Comparison of ENCODE assay signal across 18 cellular contexts in the genomic region with DNA sequence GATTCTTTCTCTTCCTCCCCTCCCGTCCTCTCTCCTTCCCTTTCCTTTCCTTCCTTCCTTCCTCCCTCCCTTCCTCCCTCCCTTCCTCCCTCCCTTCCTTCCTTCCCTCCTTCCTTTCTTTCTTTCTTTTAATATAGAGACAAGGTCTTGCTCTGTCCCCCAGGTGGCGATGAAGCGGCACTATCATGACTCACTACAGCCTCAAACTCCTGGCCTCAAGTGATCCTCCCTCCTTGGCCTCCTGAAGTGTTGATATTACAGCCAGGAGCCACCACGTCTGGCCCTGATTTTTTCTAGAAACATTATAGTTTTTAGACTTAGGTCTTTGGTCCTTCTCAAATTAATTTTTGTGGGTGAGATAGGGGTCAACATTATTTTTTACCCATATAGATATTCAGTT. TPM values are rescaled to one million over a fixed set of nuclear protein-coding genes. Genes with fewer than 3 reads are reported as not detected.
DNase-seq lines count a peak whose midpoint lies in the region; ATAC-seq, FAIRE-seq and TF ChIP-seq lines count a peak whose summit lies in the region.
"Had no signal": no experiment of that assay in that cellular context is flagged by ENCODE, and none has a peak within 500 bp of the region (broad histone marks: within the 10 kb centered on the region; RNA-seq: fewer than 3 reads in every experiment).

No MANE protein-coding gene starts in this region.

- TF ChIP-seq RAD21 in HepG2 (CRISPR knock-in tag; IDR thresholded peaks at IDR 0.05): no peak

- no peak for FAIRE-seq in HepG2 (lab: Jason Lieb, UNC)
- FAIRE-seq in GM12892 (lab: Jason Lieb, UNC): no peak

- BruUV-seq in HepG2 (replicated peaks; lab: Mats Ljungman, UMichigan): no TSS peak

- H3K27ac ChIP-seq in HepG2 (ENCODE audit: extremely low read length, insufficient read depth, low read length) (no peak overlapping the region), right lobe of liver (no peak overlapping the region), neural progenitor cell (no peak overlapping the region), ovary (no peak overlapping the region)
- H3K27ac ChIP-seq: BLaER1, brain microvascular endothelial cell, tibial artery had no signal

- H3K4me1 Mint-ChIP-seq in WTC11 (peaks cover 16% of the 10 kb centered on the region), neural progenitor cell (peaks cover 9% of the 10 kb centered on the region)

- ATAC-seq in HepG2: no peak
- no peak for ATAC-seq in right lobe of liver
- no peak for ATAC-seq in WTC11
- ATAC-seq in HG02678 (IDR thresholded peaks at IDR 0.05; ENCODE audit: unreplicated experiment): no peak

- no peaks in the 10 kb centered on the region for H3K9me3 ChIP-seq in HepG2 (ENCODE audit: low read length)
- H3K9me3 ChIP-seq in right lobe of liver: no peaks in the 10 kb centered on the region
- no peaks in the 10 kb centered on the region for H3K9me3 ChIP-seq in neural progenitor cell (ENCODE audit: low read depth)
- no peaks in the 10 kb centered on the region for H3K9me3 ChIP-seq in ovary
- H3K9me3 ChIP-seq: BLaER1, tibial artery had no signal

- H2AFZ ChIP-seq in HepG2 (ENCODE audit: low read length) (no peak overlapping the region), neural progenitor cell (replicated peaks) (no peak overlapping the region)

- H3K4me3 ChIP-seq in HepG2 (replicated peaks in 1 of 3; ENCODE audit: insufficient read depth in 1 of 3, low read depth in 2 of 3, low read length in 3 of 3) (no peak overlapping the region), right lobe of liver (no peak overlapping the region), neural progenitor cell (no peak overlapping the region), ovary (no peak overlapping the region)
- H3K4me3 ChIP-seq: BLaER1, tibial artery had no signal

- H3F3A ChIP-seq in neural progenitor cell (ENCODE audit: low read depth): no peaks in the 10 kb centered on the region

- no peaks in the 10 kb centered on the region for H4K20me1 ChIP-seq in HepG2 (ENCODE audit: insufficient read depth, low read length)
- no peaks in the 10 kb centered on the region for H4K20me1 ChIP-seq in neural progenitor cell (ENCODE audit: low read depth)
- H4K20me1 ChIP-seq: BLaER1 had no signal

- no peak overlapping the region for H3K4me3 Mint-ChIP-seq in WTC11
- no peak overlapping the region for H3K4me3 Mint-ChIP-seq in neural progenitor cell

- CTCF ChIA-PET in HepG2 (lab: Yijun Ruan, JAX; ENCODE audit: low intra/inter-chr PET ratio, low total read pairs): no interaction called here
- CTCF ChIA-PET in WTC11 (lab: Charles Lee): no interaction called here

- H3K79me2 ChIP-seq in HepG2 (ENCODE audit: insufficient read depth, low read length) (no peaks in the 10 kb centered on the region), neural progenitor cell (ENCODE audit: low read depth) (no peaks in the 10 kb centered on the region)

- intact Hi-C loops in HepG2 (cut with micrococcal nuclease; ENCODE audit: unreplicated experiment): no loop called here
- intact Hi-C loops in right lobe of liver (cut with DNase I): no loop called here
- intact Hi-C loops in ovary (cut with DNase I): no loop called here

- H3K9ac ChIP-seq in HepG2 (ENCODE audit: insufficient read depth, low read depth, low read length) (no peak overlapping the region), neural progenitor cell (no peak overlapping the region)
- H3K9ac ChIP-seq: BLaER1 had no signal

- DNase-seq in HepG2 (ENCODE audit: low spot score) (no peak), right lobe of liver (no peak), KBM-7 (peak; percentile 26), WTC11 (ENCODE audit: low spot score) (peak; percentile 33), neural progenitor cell (ENCODE audit: low spot score) (no peak), ovary (no peak), GM12892 (ENCODE audit: insufficient read length) (no peak)
- DNase-seq: activated effector memory CD4-positive, alpha-beta T cell treated with Interleukin-2 at 50 U/mL for 16 hours; brain microvascular endothelial cell; NCI-H1417 treated with DMSO at 0.1 percent for 48 hours; NCI-H446 treated with DMSO at 0.1 percent for 48 hours; stimulated activated CD8-positive, alpha-beta memory T cell treated with anti-CD3 and anti-CD28 coated beads, Interleukin-4, amount 100 ng/mL, for 48 hours; tibial artery had no signal

- H3K36me3 Mint-ChIP-seq in WTC11 (no peaks in the 10 kb centered on the region), neural progenitor cell (no peaks in the 10 kb centered on the region)

- H3K36me3 ChIP-seq in HepG2 (replicated peaks in 1 of 2; ENCODE audit: control insufficient read depth in 1 of 2, insufficient read depth in 2 of 2, low read length in 2 of 2): no peaks in the 10 kb centered on the region
- H3K36me3 ChIP-seq in right lobe of liver: no peaks in the 10 kb centered on the region
- H3K36me3 ChIP-seq in neural progenitor cell: no peaks in the 10 kb centered on the region
- H3K36me3 ChIP-seq in ovary: no peaks in the 10 kb centered on the region
- H3K36me3 ChIP-seq: BLaER1, brain microvascular endothelial cell, tibial artery had no signal

- no peak for TF ChIP-seq EP300 in HepG2 (IDR thresholded peaks at IDR 0.05; ENCODE audit: low read depth in 2 of 2, low read length in 2 of 2)
- no peak for TF ChIP-seq EP300 in HepG2 (CRISPR knock-in tag; IDR thresholded peaks at IDR 0.05; ENCODE audit: borderline replicate concordance)
- TF ChIP-seq EP300 in ovary (IDR thresholded peaks at IDR 0.05): no peak

- H3K27me3 Mint-ChIP-seq in WTC11 (ENCODE audit: low read depth) (no peaks in the 10 kb centered on the region; the same call in 1 of the 2 replicates), neural progenitor cell (ENCODE audit: insufficient read depth, low read depth) (peaks cover 3% of the 10 kb centered on the region)

- H3K4me2 ChIP-seq in HepG2 (ENCODE audit: low read depth, low read length): no peak overlapping the region
- H3K4me2 ChIP-seq in neural progenitor cell: no peak overlapping the region
- H3K4me2 ChIP-seq: BLaER1 had no signal

- TF ChIP-seq CTCF in HepG2 (CRISPR knock-in tag; IDR thresholded peaks at IDR 0.05): no peak
- no peak for TF ChIP-seq CTCF in right lobe of liver (IDR thresholded peaks at IDR 0.05)
- peak; percentile 14; the same call in 1 of the 2 replicates for TF ChIP-seq CTCF in WTC11 (IDR thresholded peaks at IDR 0.05)
- TF ChIP-seq CTCF in neural progenitor cell (IDR thresholded peaks at IDR 0.05): peak; percentile 25
- no peak for TF ChIP-seq CTCF in ovary (IDR thresholded peaks at IDR 0.05)

- in situ Hi-C loops in HepG2 (cut with HindIII; ENCODE audit: extremely low pct_ligation_motif_present, low pct_unique_long_range_greater_than_20kb): no loop called here
- in situ Hi-C loops in KBM-7 (cut with MboI; ENCODE audit: low pct_unique_long_range_greater_than_20kb, low sequenced_read_pairs): no loop called here

- POLR2A ChIA-PET in HepG2 (lab: Yijun Ruan, JAX) (no interaction called here), WTC11 (lab: Charles Lee) (no interaction called here)

- H3K27me3 ChIP-seq in HepG2 (ENCODE audit: control insufficient read depth in 1 of 2, insufficient read depth in 2 of 2, low read length in 2 of 2) (no peaks in the 10 kb centered on the region; a peak in 1 of 5 replicates), right lobe of liver (no peaks in the 10 kb centered on the region), neural progenitor cell (no peaks in the 10 kb centered on the region), ovary (no peaks in the 10 kb centered on the region)
- H3K27me3 ChIP-seq: BLaER1, brain microvascular endothelial cell had no signal

- WGBS in HepG2 (ENCODE audit: low lambda C conversion rate): 18% methylated on average over 4 of the region's 4 CpGs
- WGBS in right lobe of liver (ENCODE audit: insufficient coverage, low coverage, low lambda C conversion rate, missing lambda C conversion rate): 67% methylated on average over 3 of the region's 4 CpGs
- WGBS in ovary, 3 donors: 61 to 65% (median 64%) methylated on average over 4 of the region's 4 CpGs

- H3K9me3 Mint-ChIP-seq in WTC11 (peaks cover 8% of the 10 kb centered on the region; the same call in 1 of the 2 replicates), neural progenitor cell (no peaks in the 10 kb centered on the region)

- TF ChIP-seq POLR2A in HepG2 (IDR thresholded peaks at IDR 0.05; ENCODE audit: insufficient read depth in 1 of 2, low read depth in 2 of 2, low read length in 2 of 2) (no peak), right lobe of liver (IDR thresholded peaks at IDR 0.05) (no peak), ovary (IDR thresholded peaks at IDR 0.05) (no peak), GM12892 (IDR thresholded peaks at IDR 0.05; ENCODE audit: low read depth, low read length) (no peak)

- peaks cover 12% of the 10 kb centered on the region for H3K4me1 ChIP-seq in HepG2 (ENCODE audit: insufficient read depth, low read length)
- H3K4me1 ChIP-seq in right lobe of liver: no peaks in the 10 kb centered on the region
- no peaks in the 10 kb centered on the region for H3K4me1 ChIP-seq in neural progenitor cell
- H3K4me1 ChIP-seq in ovary (ENCODE audit: insufficient read depth): no peaks in the 10 kb centered on the region
- H3K4me1 ChIP-seq: tibial artery had no signal

- H3K27ac Mint-ChIP-seq in WTC11 (no peak overlapping the region), neural progenitor cell (no peak overlapping the region)

RNA-seq across cellular contexts. Expression of gene GRM2, which starts 15.5 kb away (rescaled TPM):
- total RNA-seq in HepG2 (2016; rRNA removed; fragmentation: Illumina TruSeq; extraction: Trizol) (0.07 TPM in 1 of 2 replicates, not detected in the other), right lobe of liver (1 to 10 TPM in 1 of 6 experiments, not detected in 5; 1.2 TPM), WTC11 (2021) (2.8 to 4.1 TPM (median 3.7 TPM) in 3 replicates), neural progenitor cell (ENCODE audit: low replicate concordance) (1.9 and 4.9 TPM in 2 replicates), ovary (under 1 TPM in 4 of 7 donors, not detected in 3; 0.25 to 0.47 (median 0.34) TPM)
- not detected in 2 replicates for total RNA-seq in HepG2 (2016; cell fraction: cytosol; rRNA removed; fragmentation: Illumina TruSeq; extraction: Trizol; ENCODE audit: low read depth)
- 0.06 TPM in 1 of 2 replicates, not detected in the other for total RNA-seq in HepG2 (2016; cell fraction: insoluble cytoplasmic fraction; rRNA removed; fragmentation: Illumina TruSeq; extraction: Trizol)
- total RNA-seq in HepG2 (2016; cell fraction: membrane; rRNA removed; fragmentation: Illumina TruSeq; extraction: Trizol): 0.03 TPM in 1 of 2 replicates, not detected in the other
- 0.06 TPM in 1 of 2 replicates, not detected in the other for total RNA-seq in HepG2 (2016; cell fraction: nucleus; rRNA removed; fragmentation: Illumina TruSeq; extraction: Trizol)
- polyA plus RNA-seq in HepG2 (2011; rRNA removed) (0.04 and 0.05 TPM in 2 replicates), ovary (under 1 TPM; 0.10 to 0.24 TPM)
- 0.04 TPM in 1 of 2 replicates, not detected in the other for polyA plus RNA-seq in HepG2 (2011; cell fraction: cytosol; rRNA removed)
- polyA plus RNA-seq in HepG2 (2011; cell fraction: nucleus; rRNA removed): 0.14 and 0.24 TPM in 2 replicates
- polyA plus RNA-seq in HepG2 (2012): 0.09 and 0.16 TPM in 2 replicates
- not detected in 2 replicates for polyA plus RNA-seq in HepG2 (2016; cell fraction: cytosol; fragmentation: Illumina TruSeq; extraction: Trizol; ENCODE audit: low read depth)
- polyA plus RNA-seq in HepG2 (2016; cell fraction: insoluble cytoplasmic fraction; fragmentation: Illumina TruSeq; extraction: Trizol; ENCODE audit: low read depth): not detected in 2 replicates
- polyA plus RNA-seq in HepG2 (2016; cell fraction: membrane; fragmentation: Illumina TruSeq; extraction: Trizol; ENCODE audit: low read depth): not detected in 2 replicates
- 0.12 TPM in 1 of 2 replicates, not detected in the other for polyA plus RNA-seq in HepG2 (2016; cell fraction: nucleus; fragmentation: Illumina TruSeq; extraction: Trizol; ENCODE audit: insufficient read depth, low read depth)
- polyA minus RNA-seq in HepG2 (2011; rRNA and poly(A)+ RNA removed; ENCODE audit: low replicate concordance): 0.19 and 0.22 TPM in 2 replicates
- polyA minus RNA-seq in HepG2 (2011; cell fraction: cytosol; rRNA and poly(A)+ RNA removed): not detected in 2 replicates
- 0.50 and 0.52 TPM in 2 replicates for polyA minus RNA-seq in HepG2 (2011; cell fraction: nucleus; rRNA and poly(A)+ RNA removed)
- polyA plus RNA-seq in GM12892 (2012; ENCODE audit: missing spikeins): 0.51 TPM
- total RNA-seq: Daoy had no signal

RNA-seq across cellular contexts. Expression of gene TEX264, which starts 51.3 kb away (rescaled TPM):
- total RNA-seq in HepG2 (2016; rRNA removed; fragmentation: Illumina TruSeq; extraction: Trizol) (18.8 and 35.2 TPM in 2 replicates), right lobe of liver (10 to 100 TPM; 26.5 to 67.0 (median 40.8) TPM), WTC11 (2021) (11.8 to 17.5 TPM (median 17.5 TPM) in 3 replicates), neural progenitor cell (ENCODE audit: low replicate concordance) (0.54 and 2.8 TPM in 2 replicates), ovary (10 to 100 TPM; 27.1 to 88.8 (median 38.7) TPM)
- 17.1 and 21.8 TPM in 2 replicates for total RNA-seq in HepG2 (2016; cell fraction: cytosol; rRNA removed; fragmentation: Illumina TruSeq; extraction: Trizol; ENCODE audit: low read depth)
- 21.1 and 37.8 TPM in 2 replicates for total RNA-seq in HepG2 (2016; cell fraction: insoluble cytoplasmic fraction; rRNA removed; fragmentation: Illumina TruSeq; extraction: Trizol)
- 21.4 and 24.5 TPM in 2 replicates for total RNA-seq in HepG2 (2016; cell fraction: membrane; rRNA removed; fragmentation: Illumina TruSeq; extraction: Trizol)
- total RNA-seq in HepG2 (2016; cell fraction: nucleus; rRNA removed; fragmentation: Illumina TruSeq; extraction: Trizol): 32.3 and 33.9 TPM in 2 replicates
- polyA plus RNA-seq in HepG2 (2011; rRNA removed) (52.1 and 59.2 TPM in 2 replicates), ovary (10 to 100 TPM; 51.0 to 62.3 TPM)
- polyA plus RNA-seq in HepG2 (2011; cell fraction: cytosol; rRNA removed): 63.4 and 75.9 TPM in 2 replicates
- 42.5 and 44.4 TPM in 2 replicates for polyA plus RNA-seq in HepG2 (2011; cell fraction: nucleus; rRNA removed)
- 22.0 and 25.2 TPM in 2 replicates for polyA plus RNA-seq in HepG2 (2012)
- 20.4 and 25.7 TPM in 2 replicates for polyA plus RNA-seq in HepG2 (2016; cell fraction: cytosol; fragmentation: Illumina TruSeq; extraction: Trizol; ENCODE audit: low read depth)
- polyA plus RNA-seq in HepG2 (2016; cell fraction: insoluble cytoplasmic fraction; fragmentation: Illumina TruSeq; extraction: Trizol; ENCODE audit: low read depth): 23.5 and 26.8 TPM in 2 replicates
- 21.8 and 22.3 TPM in 2 replicates for polyA plus RNA-seq in HepG2 (2016; cell fraction: membrane; fragmentation: Illumina TruSeq; extraction: Trizol; ENCODE audit: low read depth)
- 54.4 and 73.2 TPM in 2 replicates for polyA plus RNA-seq in HepG2 (2016; cell fraction: nucleus; fragmentation: Illumina TruSeq; extraction: Trizol; ENCODE audit: insufficient read depth, low read depth)
- 115 and 158 TPM in 2 replicates for polyA minus RNA-seq in HepG2 (2011; rRNA and poly(A)+ RNA removed; ENCODE audit: low replicate concordance)
- polyA minus RNA-seq in HepG2 (2011; cell fraction: cytosol; rRNA and poly(A)+ RNA removed): 28.8 and 28.9 TPM in 2 replicates
- 9.1 and 11.6 TPM in 2 replicates for polyA minus RNA-seq in HepG2 (2011; cell fraction: nucleus; rRNA and poly(A)+ RNA removed)
- polyA plus RNA-seq in GM12892 (2012; ENCODE audit: missing spikeins): 23.9 TPM

RNA-seq across cellular contexts. Expression of gene IQCF6, which starts 56.7 kb away (rescaled TPM):
- total RNA-seq in HepG2 (2016; rRNA removed; fragmentation: Illumina TruSeq; extraction: Trizol) (not detected in 2 replicates), right lobe of liver (not detected), WTC11 (2021) (not detected in 3 replicates), neural progenitor cell (ENCODE audit: low replicate concordance) (not detected in 2 replicates), ovary (not detected)
- not detected in 2 replicates for total RNA-seq in HepG2 (2016; cell fraction: cytosol; rRNA removed; fragmentation: Illumina TruSeq; extraction: Trizol; ENCODE audit: low read depth)
- total RNA-seq in HepG2 (2016; cell fraction: insoluble cytoplasmic fraction; rRNA removed; fragmentation: Illumina TruSeq; extraction: Trizol): not detected in 2 replicates
- total RNA-seq in HepG2 (2016; cell fraction: membrane; rRNA removed; fragmentation: Illumina TruSeq; extraction: Trizol): not detected in 2 replicates
- total RNA-seq in HepG2 (2016; cell fraction: nucleus; rRNA removed; fragmentation: Illumina TruSeq; extraction: Trizol): not detected in 2 replicates
- polyA plus RNA-seq in HepG2 (2011; rRNA removed) (not detected in 2 replicates), ovary (not detected)
- not detected in 2 replicates for polyA plus RNA-seq in HepG2 (2011; cell fraction: cytosol; rRNA removed)
- not detected in 2 replicates for polyA plus RNA-seq in HepG2 (2011; cell fraction: nucleus; rRNA removed)
- polyA plus RNA-seq in HepG2 (2012): not detected in 2 replicates
- not detected in 2 replicates for polyA plus RNA-seq in HepG2 (2016; cell fraction: cytosol; fragmentation: Illumina TruSeq; extraction: Trizol; ENCODE audit: low read depth)
- not detected in 2 replicates for polyA plus RNA-seq in HepG2 (2016; cell fraction: insoluble cytoplasmic fraction; fragmentation: Illumina TruSeq; extraction: Trizol; ENCODE audit: low read depth)
- polyA plus RNA-seq in HepG2 (2016; cell fraction: membrane; fragmentation: Illumina TruSeq; extraction: Trizol; ENCODE audit: low read depth): not detected in 2 replicates
- polyA plus RNA-seq in HepG2 (2016; cell fraction: nucleus; fragmentation: Illumina TruSeq; extraction: Trizol; ENCODE audit: insufficient read depth, low read depth): not detected in 2 replicates
- polyA minus RNA-seq in HepG2 (2011; rRNA and poly(A)+ RNA removed; ENCODE audit: low replicate concordance): not detected in 2 replicates
- not detected in 2 replicates for polyA minus RNA-seq in HepG2 (2011; cell fraction: cytosol; rRNA and poly(A)+ RNA removed)
- polyA minus RNA-seq in HepG2 (2011; cell fraction: nucleus; rRNA and poly(A)+ RNA removed): not detected in 2 replicates
- not detected for polyA plus RNA-seq in GM12892 (2012; ENCODE audit: missing spikeins)
- total RNA-seq: Daoy, liver, myocyte had no signal
- polyA plus RNA-seq: liver had no signal

Comparison
In these comparisons a context has a peak if more than half of its experiments do, and no peak if none do; other contexts are left out.
1. DNase-seq: peak in KBM-7 (single experiment) and WTC11 (single experiment); none in HepG2 (single experiment), right lobe of liver (0 of 3), neural progenitor cell (single experiment), ovary (0 of 5) and GM12892 (single experiment).
2. CTCF ChIP-seq: peak in WTC11 (single experiment) and neural progenitor cell (single experiment); none in HepG2 (single experiment), right lobe of liver (0 of 4) and ovary (0 of 3).
3. Of the 50 proteins assayed by ChIP-seq in both HepG2 and WTC11: peak only in HepG2: none; only in WTC11: CTCF; in both: none; in neither: 49.